In the genomic region with DNA sequence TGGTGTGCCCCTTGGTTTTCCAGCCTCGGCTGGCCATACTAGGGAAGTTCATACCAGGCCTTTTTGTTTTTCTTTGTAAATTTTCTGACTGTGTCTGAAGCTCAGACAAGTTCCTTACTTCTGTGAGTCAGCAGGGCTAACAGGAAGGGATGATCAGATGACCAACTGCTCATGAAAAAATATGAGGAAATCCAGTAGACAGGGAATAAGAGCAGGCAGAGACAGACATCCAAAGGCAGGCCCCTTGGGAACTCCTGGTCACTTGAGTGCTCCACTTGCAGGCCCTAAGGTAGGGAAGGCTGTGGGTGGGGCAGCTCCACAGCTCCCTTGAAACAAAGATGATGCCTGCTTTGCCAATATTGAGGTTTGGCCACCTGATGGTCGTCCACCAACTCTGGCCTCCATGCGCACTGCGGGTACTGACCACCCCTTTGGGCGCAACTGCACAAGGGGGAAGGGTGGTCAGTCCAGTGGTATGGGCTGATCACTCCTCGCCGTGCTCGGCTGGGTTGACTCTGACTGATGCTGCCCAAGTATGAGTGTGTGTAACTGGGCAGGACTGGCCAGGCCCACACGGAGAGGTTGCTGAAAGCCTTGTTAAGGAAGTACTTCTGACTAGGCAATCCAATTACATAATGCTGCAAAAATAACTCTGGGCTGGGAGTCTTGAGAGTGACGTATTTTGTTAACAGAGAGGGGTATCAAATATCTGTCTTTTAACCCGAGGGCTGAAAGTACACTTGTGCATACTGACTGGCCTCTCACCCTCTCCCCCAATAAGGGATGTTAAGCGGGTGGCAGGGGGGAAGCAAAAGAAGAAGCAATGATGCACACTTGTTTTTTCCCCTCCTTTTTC, we compare ENCODE assay signal across 1 cellular context.
TF ChIP-seq lines count a peak whose summit lies in the region.

No MANE protein-coding gene starts in this region.

TF ChIP-seq in HepG2, 621 proteins besides CTCF, POLR2A, EP300 and RAD21 (continued from another document):
- peak; percentile 62 for TF ChIP-seq CREB1 (IDR thresholded peaks at IDR 0.05)
- no peak for TF ChIP-seq CREB1 (CRISPR knock-in tag; IDR thresholded peaks at IDR 0.05)
- TF ChIP-seq RFX5 (IDR thresholded peaks at IDR 0.05; ENCODE audit: low read depth, low read length): 0 out of 2 replicates have a peak, but pooled peaks have one; percentile 13
- TF ChIP-seq, protein P1, sequence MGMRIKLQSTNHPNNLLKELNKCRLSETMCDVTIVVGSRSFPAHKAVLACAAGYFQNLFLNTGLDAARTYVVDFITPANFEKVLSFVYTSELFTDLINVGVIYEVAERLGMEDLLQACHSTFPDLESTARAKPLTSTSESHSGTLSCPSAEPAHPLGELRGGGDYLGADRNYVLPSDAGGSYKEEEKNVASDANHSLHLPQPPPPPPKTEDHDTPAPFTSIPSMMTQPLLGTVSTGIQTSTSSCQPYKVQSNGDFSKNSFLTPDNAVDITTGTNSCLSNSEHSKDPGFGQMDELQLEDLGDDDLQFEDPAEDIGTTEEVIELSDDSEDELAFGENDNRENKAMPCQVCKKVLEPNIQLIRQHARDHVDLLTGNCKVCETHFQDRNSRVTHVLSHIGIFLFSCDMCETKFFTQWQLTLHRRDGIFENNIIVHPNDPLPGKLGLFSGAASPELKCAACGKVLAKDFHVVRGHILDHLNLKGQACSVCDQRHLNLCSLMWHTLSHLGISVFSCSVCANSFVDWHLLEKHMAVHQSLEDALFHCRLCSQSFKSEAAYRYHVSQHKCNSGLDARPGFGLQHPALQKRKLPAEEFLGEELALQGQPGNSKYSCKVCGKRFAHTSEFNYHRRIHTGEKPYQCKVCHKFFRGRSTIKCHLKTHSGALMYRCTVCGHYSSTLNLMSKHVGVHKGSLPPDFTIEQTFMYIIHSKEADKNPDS (CRISPR knock-in tag; IDR thresholded peaks at IDR 0.05): 0 out of 2 replicates have a peak, but pooled peaks have one; percentile 34
- TF ChIP-seq TRIM24 (CRISPR knock-in tag; IDR thresholded peaks at IDR 0.05): 0 out of 2 replicates have a peak, but pooled peaks have one; percentile 38
